24 cellular contexts compared by ENCODE assay signal in the genomic region with DNA sequence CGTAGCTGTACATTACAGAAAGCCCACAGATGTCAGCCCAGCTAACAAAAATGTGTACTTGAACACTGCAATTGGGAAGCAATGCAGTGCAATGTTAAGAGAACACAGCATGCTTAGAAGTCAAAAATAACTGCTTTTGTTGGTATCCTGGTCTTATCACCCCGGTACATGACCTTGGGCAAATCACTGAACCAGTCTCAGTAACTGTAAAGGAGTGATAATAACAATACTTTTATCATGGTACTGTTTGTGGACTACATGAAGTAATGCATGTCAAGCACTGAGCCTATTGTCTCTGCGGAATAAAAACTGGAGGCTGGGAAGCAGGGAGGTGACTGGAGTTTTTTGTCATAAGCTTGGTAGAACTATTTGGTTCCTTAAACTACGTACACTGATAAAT. TPM values are rescaled to one million over a fixed set of nuclear protein-coding genes. Genes with fewer than 3 reads are reported as not detected.
A peak's percentile ranks its signal among the peaks of the same experiment; 100 is the strongest.
DNase-seq lines count a peak whose midpoint lies in the region; ATAC-seq, FAIRE-seq and TF ChIP-seq lines count a peak whose summit lies in the region.
"Had no signal": no experiment of that assay in that cellular context is flagged by ENCODE, and none has a peak within 500 bp of the region (broad histone marks: within the 10 kb centered on the region; RNA-seq: fewer than 3 reads in every experiment).

No MANE protein-coding gene starts in this region.

- CTCF ChIA-PET in K562 (lab: Yijun Ruan, JAX; ENCODE audit: low intra/inter-chr PET ratio): no interaction called here

- POLR2A ChIA-PET in K562 (lab: Yijun Ruan, JAX): interaction anchor here (1.0 to 2.9 kb wide), 5 partner anchors 8 to 19 kb away, joined by 3 to 14 read pairs (median 7); no protein-coding TSS in a partner anchor

- H3K79me2 ChIP-seq in K562 (ENCODE audit: control insufficient read depth, insufficient read depth, low read length): peaks cover 68% of the 10 kb centered on the region; the same call in 2 of the 3 replicates

- no peaks in the 10 kb centered on the region for H3K9me1 ChIP-seq in K562 (ENCODE audit: control insufficient read depth, insufficient read depth, low read length)

- peaks cover 13 to 60% (median 42%) of the 10 kb centered on the region in 9 donors for H3K4me1 ChIP-seq in heart right ventricle
- peaks cover 4 to 8% of the 10 kb centered on the region in 2 experiments; a peak in 1 of 5 replicates for H3K4me1 ChIP-seq in K562 (replicated peaks in 1 of 2; ENCODE audit: control insufficient read depth in 2 of 2, insufficient read depth in 2 of 2, low read length in 2 of 2)

- peak overlapping the region in 8 of 10 donors; percentile 4 to 73 (median 55) for H3K27ac ChIP-seq in heart right ventricle
- no peak overlapping the region for H3K27ac ChIP-seq in K562 (ENCODE audit: extremely low read depth, low read depth, low read length)
- H3K27ac ChIP-seq: HL-60 had no signal

- in situ Hi-C loops in K562 (cut with MboI): loop anchor here (5.0 kb wide), 1 partner anchor 143 kb away; no protein-coding TSS in a partner anchor

- intact Hi-C loops in heart right ventricle (cut with DNase I): loop anchor here in 9 of 10 donors (5.0 to 10.0 kb wide), 6 partner anchors 63 to 436 kb away; a partner anchor contains a TSS
- intact Hi-C loops in cardiac septum (cut with DNase I): no loop called here
- intact Hi-C loops in K562 (cut with micrococcal nuclease): no loop called here
- intact Hi-C loops in left ventricle myocardium superior (cut with micrococcal nuclease): loop anchor here (10.0 kb wide), 1 partner anchor 146 kb away; no protein-coding TSS in a partner anchor

- no peak overlapping the region for H3K4me3 ChIP-seq in heart right ventricle
- no peak overlapping the region for H3K4me3 ChIP-seq in K562
- H3K4me3 ChIP-seq: GM12878 had no signal

- no peak overlapping the region for H3K9ac ChIP-seq in K562 (ENCODE audit: insufficient read depth in 1 of 2, low read depth in 2 of 2, low read length in 2 of 2)

- H3K4me2 ChIP-seq in K562 (ENCODE audit: insufficient read depth, low read length): no peak overlapping the region

- H4K20me1 ChIP-seq in K562 (replicated peaks; ENCODE audit: control insufficient read depth, insufficient read depth, low read length): peaks cover 50% of the 10 kb centered on the region

- ATAC-seq in heart right ventricle (peak in 3 of 8 donors; percentile 22 to 42 (median 23)), K562 (peak; percentile 29; the same call in 1 of the 3 replicates), left ventricle myocardium superior (peak; percentile 57), HG03442 (IDR thresholded peaks at IDR 0.05; ENCODE audit: unreplicated experiment) (no peak)
- ATAC-seq: GM12878, HepG2 had no signal

- H3K9me3 ChIP-seq in heart right ventricle (no peaks in the 10 kb centered on the region), K562 (replicated peaks; ENCODE audit: control insufficient read depth, insufficient read depth, low read depth, low read length) (no peaks in the 10 kb centered on the region)

- TF ChIP-seq RAD21 in K562 (CRISPR knock-in tag; conservative IDR thresholded peaks at IDR 0.05 in 1 of 2, IDR thresholded peaks at IDR 0.05 in 1 of 2): no peak

- TF ChIP-seq POLR2A in K562 (conservative IDR thresholded peaks at IDR 0.05): no peak

- 62 to 72% methylated on average over 4 of the region's 4 CpGs for WGBS in heart right ventricle, 2 donors
- WGBS in K562 (ENCODE audit: insufficient coverage, low coverage, missing lambda C conversion rate): 52% methylated on average over 4 of the region's 4 CpGs

- BruUV-seq in K562 (replicated peaks; lab: Mats Ljungman, UMichigan): no TSS peak

- no peak for TF ChIP-seq EP300 in K562 (IDR thresholded peaks at IDR 0.05; ENCODE audit: low read length)

- DNase-seq in heart right ventricle: no peak
- no peak for DNase-seq in cardiac septum (ENCODE audit: low spot score)
- DNase-seq in K562 (ENCODE audit: extremely low read depth in 1 of 4, low spot score in 3 of 4): peak in 1 of 4 experiments; percentile 29
- DNase-seq in left ventricle myocardium superior: no peak
- no peak for DNase-seq in KG1 (lab: John Stamatoyannopoulos, UW)
- no peak for DNase-seq in middle frontal gyrus (ENCODE audit: extremely low spot score, low spot score)
- DNase-seq: CD4-positive, alpha-beta T cell; COR-L47; DMS79; H7; KBM-7; NCI-H1092; NCI-H1436; NCI-H187 treated with DMSO at 0.1 percent for 48 hours; NCI-H345; NCI-H524 treated with DMSO at 0.1 percent for 48 hours; NCI-H82 had no signal

- no peaks in the 10 kb centered on the region for H3K27me3 ChIP-seq in heart right ventricle
- no peaks in the 10 kb centered on the region for H3K27me3 ChIP-seq in K562 (ENCODE audit: control insufficient read depth in 2 of 2, insufficient read depth in 2 of 2, low read length in 2 of 2)

- H3K36me3 ChIP-seq in heart right ventricle: peaks cover 0 to 31% (median 0%) of the 10 kb centered on the region in 9 donors
- H3K36me3 ChIP-seq in K562 (ENCODE audit: control insufficient read depth, insufficient read depth, low read length): peaks cover 41% of the 10 kb centered on the region

- FAIRE-seq in K562 (lab: Jason Lieb, UNC): no peak
- FAIRE-seq: GM12878, HepG2, RCC 7860 had no signal

- TF ChIP-seq CTCF in heart right ventricle (IDR thresholded peaks at IDR 0.05) (no peak), K562 (IDR thresholded peaks at IDR 0.05 in 2 of 3, conservative IDR thresholded peaks at IDR 0.05 in 1 of 3; ENCODE audit: insufficient read depth in 2 of 3, low read depth in 1 of 3, low read length in 3 of 3) (no peak)

- H2AFZ ChIP-seq in K562 (ENCODE audit: low read depth, low read length): no peak overlapping the region

TF ChIP-seq in K562, 482 proteins besides CTCF, POLR2A, EP300 and RAD21 (continues in another document):
- TF ChIP-seq KDM1A (IDR thresholded peaks at IDR 0.05): peak; percentile 84 to 89
- no peak for TF ChIP-seq ELF1 (tag; IDR thresholded peaks at IDR 0.05)
- TF ChIP-seq SRSF9 (IDR thresholded peaks at IDR 0.05; ENCODE audit: borderline replicate concordance, low read depth, low read length): no peak
- 0 out of 2 replicates have a peak, but pooled peaks have one; percentile 18 for TF ChIP-seq ARID1B (IDR thresholded peaks at IDR 0.05)
- no peak for TF ChIP-seq SIX5 (IDR thresholded peaks at IDR 0.05; ENCODE audit: borderline replicate concordance in 1 of 2, insufficient read depth in 1 of 2, low read depth in 1 of 2, low read length in 2 of 2)
- TF ChIP-seq ZNF507 (tag; conservative IDR thresholded peaks at IDR 0.05): no peak
- peak; percentile 75 for TF ChIP-seq CBFA2T3 (IDR thresholded peaks at IDR 0.05)
- TF ChIP-seq, protein P1, sequence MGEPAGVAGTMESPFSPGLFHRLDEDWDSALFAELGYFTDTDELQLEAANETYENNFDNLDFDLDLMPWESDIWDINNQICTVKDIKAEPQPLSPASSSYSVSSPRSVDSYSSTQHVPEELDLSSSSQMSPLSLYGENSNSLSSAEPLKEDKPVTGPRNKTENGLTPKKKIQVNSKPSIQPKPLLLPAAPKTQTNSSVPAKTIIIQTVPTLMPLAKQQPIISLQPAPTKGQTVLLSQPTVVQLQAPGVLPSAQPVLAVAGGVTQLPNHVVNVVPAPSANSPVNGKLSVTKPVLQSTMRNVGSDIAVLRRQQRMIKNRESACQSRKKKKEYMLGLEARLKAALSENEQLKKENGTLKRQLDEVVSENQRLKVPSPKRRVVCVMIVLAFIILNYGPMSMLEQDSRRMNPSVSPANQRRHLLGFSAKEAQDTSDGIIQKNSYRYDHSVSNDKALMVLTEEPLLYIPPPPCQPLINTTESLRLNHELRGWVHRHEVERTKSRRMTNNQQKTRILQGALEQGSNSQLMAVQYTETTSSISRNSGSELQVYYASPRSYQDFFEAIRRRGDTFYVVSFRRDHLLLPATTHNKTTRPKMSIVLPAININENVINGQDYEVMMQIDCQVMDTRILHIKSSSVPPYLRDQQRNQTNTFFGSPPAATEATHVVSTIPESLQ (CRISPR knock-in tag; IDR thresholded peaks at IDR 0.05): no peak
- TF ChIP-seq CEBPG (CRISPR knock-in tag; IDR thresholded peaks at IDR 0.05): peak; percentile 25; the same call in 1 of the 2 replicates
- TF ChIP-seq CEBPG (tag; conservative IDR thresholded peaks at IDR 0.05 in 1 of 2, IDR thresholded peaks at IDR 0.05 in 1 of 2): no peak
- TF ChIP-seq YY1 (IDR thresholded peaks at IDR 0.05; ENCODE audit: borderline replicate concordance in 1 of 3, control insufficient read depth in 1 of 3, extremely low read depth in 1 of 3, insufficient read depth in 3 of 3, insufficient read length in 1 of 3, insufficient replicate concordance in 2 of 3, low read depth in 1 of 3, low read length in 2 of 3): no peak

RNA-seq across cellular contexts. Expression of a gene that starts 44.7 kb away (rescaled TPM):
- under 1 TPM in 8 of 10 donors, not detected in 2; 0.15 to 0.60 (median 0.22) TPM for total RNA-seq in heart right ventricle
- under 1 TPM; 0.22 TPM for polyA plus RNA-seq in heart right ventricle
- total RNA-seq in cardiac septum: 0.19 TPM
- total RNA-seq in K562 (2011; cell fraction: chromatin; rRNA removed; ENCODE audit: low replicate concordance): not detected in 2 replicates
- 0.13 TPM in 1 of 2 replicates, not detected in the other for total RNA-seq in K562 (2011; cell fraction: nucleolus; rRNA removed)
- total RNA-seq in K562 (2011; cell fraction: nucleoplasm; rRNA removed): 0.29 TPM in 1 of 2 replicates, not detected in the other
- total RNA-seq in K562 (2014; rRNA removed): 0.08 TPM in 1 of 2 replicates, not detected in the other
- total RNA-seq in K562 (2014; rRNA removed; fragmentation: Illumina TruSeq; extraction: Trizol): not detected in 2 replicates
- 0.11 and 0.15 TPM in 2 replicates for total RNA-seq in K562 (2015; rRNA removed; fragmentation: Illumina TruSeq; extraction: Trizol)
- 0.11 and 0.16 TPM in 2 replicates for total RNA-seq in K562 (2021)
- polyA plus RNA-seq in K562 (2011; rRNA removed): 0.04 and 0.08 TPM in 2 replicates
- polyA plus RNA-seq in K562 (2011; cell fraction: cytosol; rRNA removed): 0.13 and 0.16 TPM in 2 replicates
- polyA plus RNA-seq in K562 (2011; cell fraction: nucleus; rRNA removed): 0.23 and 0.35 TPM in 2 replicates
- 0.05 TPM in 1 of 2 replicates, not detected in the other for polyA plus RNA-seq in K562 (2012)
- polyA plus RNA-seq in K562 (2014; fragmentation: Illumina TruSeq; extraction: Trizol): 0.10 TPM in 1 of 2 replicates, not detected in the other
- polyA plus RNA-seq in K562 (2014; fragmentation: Nextera tagmentation; extraction: Ambion mirVana): not detected
- polyA plus RNA-seq in K562 (2014; rRNA removed): 0.08 and 0.12 TPM in 2 replicates
- polyA minus RNA-seq in K562 (2011; rRNA and poly(A)+ RNA removed): not detected in 2 replicates
- not detected in 2 replicates for polyA minus RNA-seq in K562 (2011; cell fraction: cytosol; rRNA and poly(A)+ RNA removed)
- polyA minus RNA-seq in K562 (2011; cell fraction: nucleus; rRNA and poly(A)+ RNA removed): not detected in 2 replicates
- total RNA-seq in left ventricle myocardium superior: not detected
- total RNA-seq: GM12878, HepG2, SK-MEL-5 had no signal
- polyA plus RNA-seq: BJ, GM12878, HepG2 had no signal

Comparison
In these comparisons a context has a peak if more than half of its experiments do, and no peak if none do; other contexts are left out.
1. intact Hi-C loops: an anchor here in heart right ventricle (5.0 to 10.0 kb wide) and left ventricle myocardium superior (10.0 kb wide); none called in cardiac septum and K562.